Comparison of ENCODE assay signal across 10 cellular contexts in genomic region chr16:89187337-89188063, GRCh38. TPM values are rescaled to one million over a fixed set of nuclear protein-coding genes. Genes with fewer than 3 reads are reported as not detected.
DNase-seq lines count a peak whose midpoint lies in the region; ATAC-seq, FAIRE-seq and TF ChIP-seq lines count a peak whose summit lies in the region.
"Had no signal": no experiment of that assay in that cellular context is flagged by ENCODE, and none has a peak within 500 bp of the region (broad histone marks: within the 10 kb centered on the region; RNA-seq: fewer than 3 reads in every experiment).

No MANE protein-coding gene starts in this region.

- H3K27ac ChIP-seq in GM12878 (ENCODE audit: control insufficient read depth, insufficient read depth) (no peak overlapping the region), neural progenitor cell (no peak overlapping the region)
- H3K27ac ChIP-seq: SK-N-MC had no signal

- TF ChIP-seq POLR2A in GM12878 (IDR thresholded peaks at IDR 0.05; ENCODE audit: low read depth, low read length) (no peak), GM18505 (IDR thresholded peaks at IDR 0.05; ENCODE audit: borderline replicate concordance, extremely low read depth, insufficient read depth, insufficient read length) (no peak)

- H3K27me3 Mint-ChIP-seq in neural progenitor cell (ENCODE audit: insufficient read depth, low read depth) = peaks cover 30% of the 10 kb centered on the region
- H3K27me3 Mint-ChIP-seq in activated T-helper 2 cell treated with anti-CD3 and anti-CD28 coated beads, Interferon-gamma antibody, Interleukin-2, Interleukin-4, amounts not matched to agents 10 μg/mL and 5 μg/mL and 100 μg/mL, durations not matched to agents 14 hours and 24 hours and 36 hours (ENCODE audit: low read depth) = no peaks in the 10 kb centered on the region

- H3K36me3 ChIP-seq in GM12878 (ENCODE audit: control insufficient read depth in 2 of 2, insufficient read depth in 2 of 2, low read length in 1 of 2) = no peaks in the 10 kb centered on the region
- H3K36me3 ChIP-seq in neural progenitor cell = no peaks in the 10 kb centered on the region

- no peak overlapping the region for H3K4me2 ChIP-seq in GM12878 (ENCODE audit: control insufficient read depth, insufficient read depth)
- no peak overlapping the region for H3K4me2 ChIP-seq in neural progenitor cell

- H3K9me3 Mint-ChIP-seq in neural progenitor cell = no peaks in the 10 kb centered on the region
- no peaks in the 10 kb centered on the region for H3K9me3 Mint-ChIP-seq in activated T-helper 2 cell treated with anti-CD3 and anti-CD28 coated beads, Interferon-gamma antibody, Interleukin-2, Interleukin-4, amounts not matched to agents 10 μg/mL and 5 μg/mL and 100 μg/mL, durations not matched to agents 14 hours and 24 hours and 36 hours

- no peaks in the 10 kb centered on the region for H3K9me3 ChIP-seq in GM12878 (replicated peaks; ENCODE audit: control insufficient read depth, insufficient read depth, low read length)
- H3K9me3 ChIP-seq in neural progenitor cell (ENCODE audit: low read depth) = no peaks in the 10 kb centered on the region

- TF ChIP-seq RAD21 in GM12878 (IDR thresholded peaks at IDR 0.05; ENCODE audit: insufficient read depth, low read depth, low read length) = no peak

- peaks cover 30% of the 10 kb centered on the region for H3F3A ChIP-seq in neural progenitor cell (ENCODE audit: low read depth)

- no peak overlapping the region for H3K9ac ChIP-seq in GM12878 (ENCODE audit: control insufficient read depth, insufficient read depth, low read length)
- no peak overlapping the region for H3K9ac ChIP-seq in neural progenitor cell

- H3K27me3 ChIP-seq in GM12878 (replicated peaks in 1 of 2; ENCODE audit: control insufficient read depth in 2 of 2, insufficient read depth in 2 of 2, low read length in 1 of 2) (no peaks in the 10 kb centered on the region), neural progenitor cell (peaks cover 37% of the 10 kb centered on the region)

- in situ Hi-C loops in GM12878 (cut with MboI) = no loop called here

- CTCF ChIA-PET in GM12878 (lab: Yijun Ruan, JAX) = no interaction called here

- SMC1A ChIA-PET in GM12878 (lab: Charles Lee; ENCODE audit: uncharacterized antibody, unreplicated experiment) = no interaction called here

- TF ChIP-seq CTCF in GM12878 (IDR thresholded peaks at IDR 0.05 in 2 of 3, conservative IDR thresholded peaks at IDR 0.05 in 1 of 3; ENCODE audit: control insufficient read depth in 2 of 3, extremely low read depth in 1 of 3, insufficient read depth in 1 of 3, low read depth in 3 of 3, low read length in 3 of 3) = no peak
- TF ChIP-seq CTCF in neural progenitor cell (IDR thresholded peaks at IDR 0.05) = no peak

- TF ChIP-seq EP300 in GM12878 (IDR thresholded peaks at IDR 0.05; ENCODE audit: borderline replicate concordance in 1 of 2, control insufficient read depth in 1 of 2, low read depth in 2 of 2, low read length in 2 of 2) = no peak

- H3K4me1 ChIP-seq in GM12878 (ENCODE audit: control insufficient read depth, insufficient read depth, low read length) (no peaks in the 10 kb centered on the region), neural progenitor cell (no peaks in the 10 kb centered on the region)

- no peaks in the 10 kb centered on the region for H3K4me1 Mint-ChIP-seq in neural progenitor cell
- H3K4me1 Mint-ChIP-seq in activated T-helper 2 cell treated with anti-CD3 and anti-CD28 coated beads, Interferon-gamma antibody, Interleukin-2, Interleukin-4, amounts not matched to agents 10 μg/mL and 5 μg/mL and 100 μg/mL, durations not matched to agents 14 hours and 24 hours and 36 hours (ENCODE audit: low read depth) = no peaks in the 10 kb centered on the region

- peak overlapping the region; percentile 15 for H3K4me3 Mint-ChIP-seq in neural progenitor cell
- no peak overlapping the region for H3K4me3 Mint-ChIP-seq in activated T-helper 2 cell treated with anti-CD3 and anti-CD28 coated beads, Interferon-gamma antibody, Interleukin-2, Interleukin-4, amounts not matched to agents 10 μg/mL and 5 μg/mL and 100 μg/mL, durations not matched to agents 14 hours and 24 hours and 36 hours (ENCODE audit: low read depth)

- no peaks in the 10 kb centered on the region for H3K36me3 Mint-ChIP-seq in neural progenitor cell
- H3K36me3 Mint-ChIP-seq in activated T-helper 2 cell treated with anti-CD3 and anti-CD28 coated beads, Interferon-gamma antibody, Interleukin-2, Interleukin-4, amounts not matched to agents 10 μg/mL and 5 μg/mL and 100 μg/mL, durations not matched to agents 14 hours and 24 hours and 36 hours (ENCODE audit: low read depth) = no peaks in the 10 kb centered on the region

- no peak overlapping the region for H3K27ac Mint-ChIP-seq in neural progenitor cell
- no peak overlapping the region for H3K27ac Mint-ChIP-seq in activated T-helper 2 cell treated with anti-CD3 and anti-CD28 coated beads, Interferon-gamma antibody, Interleukin-2, Interleukin-4, amounts not matched to agents 10 μg/mL and 5 μg/mL and 100 μg/mL, durations not matched to agents 14 hours and 24 hours and 36 hours

- POLR2A ChIA-PET in GM12878 (lab: Charles Lee) = no interaction called here

- no peak for FAIRE-seq in GM12878 (lab: Jason Lieb, UNC)

- intact Hi-C loops in GM12878 (cut with micrococcal nuclease; ENCODE audit: unreplicated experiment) = no loop called here
- intact Hi-C loops in activated T-helper 2 cell treated with anti-CD3 and anti-CD28 coated beads, Interferon-gamma antibody, Interleukin-2, Interleukin-4, amounts not matched to agents 10 μg/mL and 5 μg/mL and 100 μg/mL, durations not matched to agents 14 hours and 24 hours and 36 hours (cut with micrococcal nuclease) = no loop called here

- peak; percentile 59 for ATAC-seq in GM12878
- no peak for ATAC-seq in GM18505 (IDR thresholded peaks at IDR 0.05; ENCODE audit: unreplicated experiment)
- no peak for ATAC-seq in GM18858 (IDR thresholded peaks at IDR 0.05; ENCODE audit: unreplicated experiment)

- RAD21 ChIA-PET in GM12878 (lab: Charles Lee; ENCODE audit: unreplicated experiment) = no interaction called here

- no peak overlapping the region for H3K4me3 ChIP-seq in GM12878
- no peak overlapping the region for H3K4me3 ChIP-seq in neural progenitor cell
- H3K4me3 ChIP-seq: SK-N-MC had no signal

- no peak overlapping the region for H2AFZ ChIP-seq in GM12878 (ENCODE audit: control insufficient read depth, low read depth, low read length)
- H2AFZ ChIP-seq in neural progenitor cell (replicated peaks) = no peak overlapping the region

- BruUV-seq in GM12878 (replicated peaks; lab: Mats Ljungman, UMichigan) = no TSS peak

- 21% methylated on average over 17 of the region's 17 CpGs for WGBS in GM12878 (ENCODE audit: insufficient coverage, insufficient replicate concordance, low lambda C conversion rate, missing lambda C conversion rate)

- DNase-seq in NCI-H146 (lab: John Stamatoyannopoulos, UW) (peak; percentile 42), NCI-H146 treated with DMSO at 0.1 percent for 48 hours (lab: John Stamatoyannopoulos, UW; ENCODE audit: unreplicated experiment) (no peak), MV-4-11 (lab: John Stamatoyannopoulos, UW) (peak; percentile 41), GM12878 (ENCODE audit: low read depth, low spot score) (no peak), neural progenitor cell (ENCODE audit: low spot score) (peak; percentile 42)
- DNase-seq in activated T-helper 2 cell treated with anti-CD3 and anti-CD28 coated beads, Interferon-gamma antibody, Interleukin-2, Interleukin-4, amounts not matched to agents 10 μg/mL and 5 μg/mL and 100 μg/mL, durations not matched to agents 14 hours and 24 hours and 36 hours (ENCODE audit: low spot score) = no peak

- no peaks in the 10 kb centered on the region for H4K20me1 ChIP-seq in GM12878 (ENCODE audit: control insufficient read depth, insufficient read depth)
- H4K20me1 ChIP-seq in neural progenitor cell (ENCODE audit: low read depth) = no peaks in the 10 kb centered on the region

- H3K79me2 ChIP-seq in GM12878 (ENCODE audit: control insufficient read depth, insufficient read depth, low read length) (no peaks in the 10 kb centered on the region), neural progenitor cell (ENCODE audit: low read depth) (no peaks in the 10 kb centered on the region)

RNA-seq across cellular contexts. Expression of gene SLC22A31, which starts 12.8 kb away (rescaled TPM):
- not detected in 2 replicates for total RNA-seq in GM12878 (2013; cell fraction: nucleolus; rRNA removed)
- total RNA-seq in GM12878 (2014; rRNA removed) = not detected in 2 replicates
- not detected in 2 replicates for total RNA-seq in GM12878 (2014; rRNA removed; fragmentation: Illumina TruSeq; extraction: Trizol)
- 0.19 TPM in 1 of 2 replicates, not detected in the other for total RNA-seq in GM12878 (2021)
- polyA plus RNA-seq in GM12878 (2011; ENCODE audit: low read depth) = not detected
- polyA plus RNA-seq in GM12878 (2011; rRNA removed) = 0.20 and 0.23 TPM in 2 replicates
- polyA plus RNA-seq in GM12878 (2011; cell fraction: cytosol; rRNA removed) = 0.75 and 0.94 TPM in 2 replicates
- polyA plus RNA-seq in GM12878 (2011; cell fraction: nucleus; rRNA removed) = 12.2 and 13.6 TPM in 2 replicates
- polyA plus RNA-seq in GM12878 (2012) = not detected in 2 replicates
- not detected in 2 replicates for polyA plus RNA-seq in GM12878 (2014; fragmentation: Illumina TruSeq; extraction: Trizol)
- not detected for polyA plus RNA-seq in GM12878 (2014; fragmentation: Nextera tagmentation; extraction: Ambion mirVana)
- polyA plus RNA-seq in GM12878 (2014; rRNA removed) = 0.24 and 0.27 TPM in 2 replicates
- polyA plus RNA-seq in GM12878 (2016; fragmentation: Nextera tagmentation; extraction: Ambion mirVana) = under 1 TPM in 1 of 2 experiments, not detected in 1; 0.13 TPM
- polyA minus RNA-seq in GM12878 (2011; rRNA and poly(A)+ RNA removed) = 0.52 TPM in 1 of 2 replicates, not detected in the other
- polyA minus RNA-seq in GM12878 (2011; cell fraction: cytosol; rRNA and poly(A)+ RNA removed) = not detected in 2 replicates
- 0.96 TPM in 1 of 2 replicates, not detected in the other for polyA minus RNA-seq in GM12878 (2011; cell fraction: nucleus; rRNA and poly(A)+ RNA removed)
- 0.87 TPM in 1 of 2 replicates, not detected in the other for total RNA-seq in neural progenitor cell (ENCODE audit: low replicate concordance)
- 0.71 and 1.1 TPM in 2 replicates for total RNA-seq in activated T-helper 2 cell treated with anti-CD3 and anti-CD28 coated beads, Interferon-gamma antibody, Interleukin-2, Interleukin-4, amounts not matched to agents 10 μg/mL and 5 μg/mL and 100 μg/mL, durations not matched to agents 14 hours and 24 hours and 36 hours

RNA-seq across cellular contexts. Expression of gene CDH15, which starts 16.0 kb away (rescaled TPM):
- not detected in 2 replicates for total RNA-seq in GM12878 (2013; cell fraction: nucleolus; rRNA removed)
- total RNA-seq in GM12878 (2014; rRNA removed) = 0.06 TPM in 1 of 2 replicates, not detected in the other
- total RNA-seq in GM12878 (2014; rRNA removed; fragmentation: Illumina TruSeq; extraction: Trizol) = not detected in 2 replicates
- total RNA-seq in GM12878 (2021) = not detected in 2 replicates
- not detected for polyA plus RNA-seq in GM12878 (2011; ENCODE audit: low read depth)
- polyA plus RNA-seq in GM12878 (2011; rRNA removed) = not detected in 2 replicates
- not detected in 2 replicates for polyA plus RNA-seq in GM12878 (2011; cell fraction: cytosol; rRNA removed)
- polyA plus RNA-seq in GM12878 (2011; cell fraction: nucleus; rRNA removed) = not detected in 2 replicates
- polyA plus RNA-seq in GM12878 (2012) = 0.20 TPM in 1 of 2 replicates, not detected in the other
- polyA plus RNA-seq in GM12878 (2014; fragmentation: Illumina TruSeq; extraction: Trizol) = not detected in 2 replicates
- under 1 TPM in 1 of 2 experiments, not detected in 1; 0.02 TPM for polyA plus RNA-seq in GM12878 (2014; fragmentation: Nextera tagmentation; extraction: Ambion mirVana)
- polyA plus RNA-seq in GM12878 (2014; rRNA removed) = 0.05 TPM in 1 of 2 replicates, not detected in the other
- not detected for polyA plus RNA-seq in GM12878 (2016; fragmentation: Nextera tagmentation; extraction: Ambion mirVana)
- not detected in 2 replicates for polyA minus RNA-seq in GM12878 (2011; rRNA and poly(A)+ RNA removed)
- polyA minus RNA-seq in GM12878 (2011; cell fraction: cytosol; rRNA and poly(A)+ RNA removed) = not detected in 2 replicates
- polyA minus RNA-seq in GM12878 (2011; cell fraction: nucleus; rRNA and poly(A)+ RNA removed) = not detected in 2 replicates
- total RNA-seq in neural progenitor cell (ENCODE audit: low replicate concordance) = not detected in 2 replicates
- total RNA-seq in activated T-helper 2 cell treated with anti-CD3 and anti-CD28 coated beads, Interferon-gamma antibody, Interleukin-2, Interleukin-4, amounts not matched to agents 10 μg/mL and 5 μg/mL and 100 μg/mL, durations not matched to agents 14 hours and 24 hours and 36 hours = not detected in 2 replicates
- total RNA-seq: liver had no signal

RNA-seq across cellular contexts. Expression of gene ZNF778, which starts 30.0 kb away (rescaled TPM):
- total RNA-seq in GM12878 (2013; cell fraction: nucleolus; rRNA removed) = 15.8 and 17.3 TPM in 2 replicates
- total RNA-seq in GM12878 (2014; rRNA removed) (3.3 and 6.5 TPM in 2 replicates), GM12878 (2014; rRNA removed; fragmentation: Illumina TruSeq; extraction: Trizol) (3.5 and 3.6 TPM in 2 replicates), GM12878 (2021) (6.4 and 9.7 TPM in 2 replicates), neural progenitor cell (ENCODE audit: low replicate concordance) (21.5 and 26.1 TPM in 2 replicates)
- polyA plus RNA-seq in GM12878 (2011; ENCODE audit: low read depth) = 2.2 TPM
- polyA plus RNA-seq in GM12878 (2011; rRNA removed) (3.8 and 4.4 TPM in 2 replicates), GM12878 (2014; fragmentation: Illumina TruSeq; extraction: Trizol) (4.3 and 4.6 TPM in 2 replicates), GM12878 (2014; fragmentation: Nextera tagmentation; extraction: Ambion mirVana) (under 1 TPM; 0.20 to 0.40 TPM), GM12878 (2014; rRNA removed) (4.2 and 5.9 TPM in 2 replicates), GM12878 (2016; fragmentation: Nextera tagmentation; extraction: Ambion mirVana) (1 to 10 TPM; 2.3 to 3.8 TPM)
- 2.8 and 3.8 TPM in 2 replicates for polyA plus RNA-seq in GM12878 (2011; cell fraction: cytosol; rRNA removed)
- 6.7 and 8.5 TPM in 2 replicates for polyA plus RNA-seq in GM12878 (2011; cell fraction: nucleus; rRNA removed)
- 2.4 and 5.4 TPM in 2 replicates for polyA plus RNA-seq in GM12878 (2012)
- 6.1 and 8.8 TPM in 2 replicates for polyA minus RNA-seq in GM12878 (2011; rRNA and poly(A)+ RNA removed)
- 1.3 and 3.7 TPM in 2 replicates for polyA minus RNA-seq in GM12878 (2011; cell fraction: cytosol; rRNA and poly(A)+ RNA removed)
- 5.7 and 8.7 TPM in 2 replicates for polyA minus RNA-seq in GM12878 (2011; cell fraction: nucleus; rRNA and poly(A)+ RNA removed)
- total RNA-seq in activated T-helper 2 cell treated with anti-CD3 and anti-CD28 coated beads, Interferon-gamma antibody, Interleukin-2, Interleukin-4, amounts not matched to agents 10 μg/mL and 5 μg/mL and 100 μg/mL, durations not matched to agents 14 hours and 24 hours and 36 hours = 5.6 and 7.7 TPM in 2 replicates

Comparison
In these comparisons a context has a peak if more than half of its experiments do, and no peak if none do; other contexts are left out.
1. DNase-seq: peak in NCI-H146 (single experiment), MV-4-11 (single experiment) and neural progenitor cell (single experiment); none in NCI-H146 treated with DMSO at 0.1 percent for 48 hours (single experiment), GM12878 (single experiment) and activated T-helper 2 cell treated with anti-CD3 and anti-CD28 coated beads, Interferon-gamma antibody, Interleukin-2, Interleukin-4, amounts not matched to agents 10 μg/mL and 5 μg/mL and 100 μg/mL, durations not matched to agents 14 hours and 24 hours and 36 hours (single experiment).